Comparison of ENCODE assay signal across 24 cellular contexts in genomic region chr3:77411990-77412389, GRCh38.
DNase-seq lines count a peak whose midpoint lies in the region; ATAC-seq and TF ChIP-seq lines count a peak whose summit lies in the region.
"Had no signal": no experiment of that assay in that cellular context is flagged by ENCODE, and none has a peak within 500 bp of the region (broad histone marks: within the 10 kb centered on the region; RNA-seq: fewer than 3 reads in every experiment).

No MANE protein-coding gene starts in this region.

- DNase-seq in BE2C (peak; percentile 14), HFFc6 (peak; percentile 89), epithelial cell of esophagus (ENCODE audit: low read depth) (peak; percentile 44), kidney tubule cell (ENCODE audit: low spot score) (peak; percentile 67), DMS79 treated with DMSO at 0.1 percent for 48 hours (lab: John Stamatoyannopoulos, UW) (no peak), NOMO-1 treated with dmso at 0.1 percent for 144 hours (lab: John Stamatoyannopoulos, UW; ENCODE audit: unreplicated experiment) (no peak)
- DNase-seq: activated CD8-positive, alpha-beta T cell treated with anti-CD3 and anti-CD28 coated beads, Interleukin-2, amount 10 ng/mL, durations not matched to agents 7 days and 5 days; activated naive CD4-positive, alpha-beta T cell treated with Interleukin-2 at 50 U/mL for 16 hours; activated T-cell treated with anti-CD3 and anti-CD28 coated beads, Interleukin-2, amount 50 U/mL, for 24 hours; AML-193; Caco-2; cerebellar nuclear complex; effector CD4-positive, alpha-beta T cell; heart right ventricle; NCI-H1694 treated with DMSO at 0.1 percent for 48 hours; occipital lobe had no signal

- peaks cover 6% of the 10 kb centered on the region for H3K4me1 ChIP-seq in BE2C
- H3K4me1 ChIP-seq: ascending aorta, Caco-2, heart right ventricle had no signal

- H3K9me3 Mint-ChIP-seq in HFFc6: peaks cover 24% of the 10 kb centered on the region
- H3K9me3 Mint-ChIP-seq: type B pancreatic cell had no signal

- H3K4me1 Mint-ChIP-seq in HFFc6 (ENCODE audit: low read depth): peaks cover 44% of the 10 kb centered on the region; the same call in 1 of the 2 replicates

- H3K9me3 ChIP-seq in BE2C: no peaks in the 10 kb centered on the region
- H3K9me3 ChIP-seq: ascending aorta, Caco-2, heart right ventricle had no signal

- no peak for ATAC-seq in HG03354 (IDR thresholded peaks at IDR 0.05; ENCODE audit: poor library complexity, severe bottlenecking, unreplicated experiment)
- ATAC-seq in GM21576 (IDR thresholded peaks at IDR 0.05; ENCODE audit: unreplicated experiment): no peak
- ATAC-seq: activated CD4-positive, CD25-positive, alpha-beta regulatory T cell treated with anti-CD3 and anti-CD28 coated beads, Interleukin-2, amount 50 U/mL, for 24 hours; activated CD8-positive, alpha-beta T cell treated with anti-CD3 and anti-CD28 coated beads, Interleukin-2, amount 10 ng/mL, durations not matched to agents 7 days and 5 days; heart right ventricle; K562; SK-N-SH treated with all-trans-retinoic acid at 6 μM for 48 hours had no signal

- peaks cover 17% of the 10 kb centered on the region for H3K36me3 Mint-ChIP-seq in HFFc6 (ENCODE audit: low read depth)
- H3K36me3 Mint-ChIP-seq: type B pancreatic cell had no signal

- no peak for TF ChIP-seq CTCF in BE2C (IDR thresholded peaks at IDR 0.05; ENCODE audit: low read depth, low read length)
- no peak for TF ChIP-seq CTCF in HFFc6 (IDR thresholded peaks at IDR 0.05)
- TF ChIP-seq CTCF in epithelial cell of esophagus (IDR thresholded peaks at IDR 0.05; ENCODE audit: insufficient read depth, low read depth, low read length, missing control alignments): no peak

- no peaks in the 10 kb centered on the region for H3K27me3 ChIP-seq in BE2C
- H3K27me3 ChIP-seq: ascending aorta, heart right ventricle had no signal

- peak overlapping the region; percentile 65 for H3K4me3 Mint-ChIP-seq in HFFc6
- H3K4me3 Mint-ChIP-seq: activated CD8-positive, alpha-beta T cell treated with anti-CD3 and anti-CD28 coated beads, Interleukin-2, amount 10 ng/mL, durations not matched to agents 7 days and 5 days; activated T-cell treated with anti-CD3 and anti-CD28 coated beads, Interleukin-2, amount 50 U/mL, for 24 hours; type B pancreatic cell had no signal

- peak overlapping the region; percentile 89 for H3K27ac Mint-ChIP-seq in HFFc6
- H3K27ac Mint-ChIP-seq: activated CD8-positive, alpha-beta T cell treated with anti-CD3 and anti-CD28 coated beads, Interleukin-2, amount 10 ng/mL, durations not matched to agents 7 days and 5 days; activated T-cell treated with anti-CD3 and anti-CD28 coated beads, Interleukin-2, amount 50 U/mL, for 24 hours; type B pancreatic cell had no signal

- H3K4me3 ChIP-seq in BE2C (ENCODE audit: low read depth, low read length) (no peak overlapping the region), epithelial cell of esophagus (ENCODE audit: low read length) (no peak overlapping the region)
- H3K4me3 ChIP-seq: ascending aorta, heart right ventricle, K562, lung had no signal

- no peaks in the 10 kb centered on the region for H3K36me3 ChIP-seq in BE2C
- H3K36me3 ChIP-seq: ascending aorta, heart right ventricle had no signal

- H3K27me3 Mint-ChIP-seq in HFFc6 (ENCODE audit: insufficient read depth): no peaks in the 10 kb centered on the region
- H3K27me3 Mint-ChIP-seq: activated T-cell treated with anti-CD3 and anti-CD28 coated beads, Interleukin-2, amount 50 U/mL, for 24 hours; type B pancreatic cell had no signal

Comparison
In these comparisons a context has a peak if more than half of its experiments do, and no peak if none do; other contexts are left out.
1. DNase-seq: peak in BE2C (single experiment), HFFc6 (single experiment), epithelial cell of esophagus (single experiment) and kidney tubule cell (single experiment); none in DMS79 treated with DMSO at 0.1 percent for 48 hours (single experiment) and NOMO-1 treated with dmso at 0.1 percent for 144 hours (single experiment).